22 cellular contexts compared by ENCODE assay signal in genomic region chr7:92295391-92295790, GRCh38. TPM values are rescaled to one million over a fixed set of nuclear protein-coding genes. Genes with fewer than 3 reads are reported as not detected.
DNase-seq lines count a peak whose midpoint lies in the region; TF ChIP-seq lines count a peak whose summit lies in the region.
"Had no signal": no experiment of that assay in that cellular context is flagged by ENCODE, and none has a peak within 500 bp of the region (broad histone marks: within the 10 kb centered on the region; RNA-seq: fewer than 3 reads in every experiment).

No MANE protein-coding gene starts in this region.

- intact Hi-C loops in activated naive CD4-positive, alpha-beta T cell treated with anti-CD3 and anti-CD28 coated beads for 36 hours (cut with micrococcal nuclease) = no loop called here

- no peak overlapping the region for H2BK15ac ChIP-seq in mesendoderm (replicated peaks; ENCODE audit: low read depth)

- no peak overlapping the region for H3K27ac ChIP-seq in mesendoderm (ENCODE audit: low read depth, low read length)
- H3K27ac ChIP-seq: HL-60 had no signal

- no peak overlapping the region for H2BK5ac ChIP-seq in mesendoderm (ENCODE audit: low read length)

- H3K18ac ChIP-seq in mesendoderm (ENCODE audit: low read length) = no peak overlapping the region

- H3K9me3 Mint-ChIP-seq in activated naive CD4-positive, alpha-beta T cell treated with anti-CD3 and anti-CD28 coated beads for 36 hours = no peaks in the 10 kb centered on the region
- H3K9me3 Mint-ChIP-seq: H9, IgD-negative memory B cell had no signal

- peak; percentile 37 for DNase-seq in LHCN-M2 (ENCODE audit: low read depth)
- DNase-seq in cardiac fibroblast (ENCODE audit: low read depth in 2 of 2) = peak; percentile 14 to 32
- peak; percentile 8 for DNase-seq in fibroblast of the aortic adventitia (ENCODE audit: low read depth)
- DNase-seq in retinal pigment epithelial cell (ENCODE audit: low read depth) = peak; percentile 43
- no peak for DNase-seq in DMS53 (lab: John Stamatoyannopoulos, UW)
- no peak for DNase-seq in activated naive CD4-positive, alpha-beta T cell treated with anti-CD3 and anti-CD28 coated beads for 36 hours
- DNase-seq in C1 segment of cervical spinal cord (lab: John Stamatoyannopoulos, UW) = no peak
- DNase-seq in mesendoderm = no peak
- DNase-seq: ACHN, AML-193, Caco-2, DMS153, H9, Kasumi-1, NCI-H1105 treated with DMSO at 0.1 percent for 48 hours, NCI-H1694 treated with DMSO at 0.1 percent for 48 hours, NCI-H2107, NCI-H2227 treated with DMSO at 0.1 percent for 48 hours, NCI-H526 treated with DMSO at 0.1 percent for 48 hours, SHP77 had no signal

- H3K4me3 ChIP-seq in cardiac fibroblast (replicated peaks in 1 of 2; ENCODE audit: low read depth in 2 of 2, low read length in 2 of 2) (no peak overlapping the region), fibroblast of the aortic adventitia (ENCODE audit: low read depth, low read length) (no peak overlapping the region), retinal pigment epithelial cell (ENCODE audit: low read length) (no peak overlapping the region), mesendoderm (ENCODE audit: low read length) (no peak overlapping the region)

- H3K36me3 ChIP-seq in mesendoderm (ENCODE audit: control insufficient read depth, insufficient read depth, low read length) = no peaks in the 10 kb centered on the region

- no peaks in the 10 kb centered on the region for H3K79me2 ChIP-seq in mesendoderm (ENCODE audit: control insufficient read depth, insufficient read depth, low read length)

- H3K4me2 ChIP-seq in mesendoderm (ENCODE audit: low read length) = no peak overlapping the region

- no peak overlapping the region for H3K56ac ChIP-seq in mesendoderm (ENCODE audit: low read length)

- TF ChIP-seq CTCF in cardiac fibroblast (IDR thresholded peaks at IDR 0.05; ENCODE audit: low read depth, low read length) (no peak), fibroblast of the aortic adventitia (IDR thresholded peaks at IDR 0.05; ENCODE audit: insufficient read depth, low read length) (no peak), retinal pigment epithelial cell (conservative IDR thresholded peaks at IDR 0.05; ENCODE audit: low read depth, low read length) (no peak)

- H3K4me3 Mint-ChIP-seq in activated naive CD4-positive, alpha-beta T cell treated with anti-CD3 and anti-CD28 coated beads for 36 hours = no peak overlapping the region
- H3K4me3 Mint-ChIP-seq: H9, IgD-negative memory B cell had no signal

- no peak overlapping the region for H4K5ac ChIP-seq in mesendoderm (ENCODE audit: low read length)

- no peaks in the 10 kb centered on the region for H3K27me3 Mint-ChIP-seq in activated naive CD4-positive, alpha-beta T cell treated with anti-CD3 and anti-CD28 coated beads for 36 hours (ENCODE audit: low read depth)
- H3K27me3 Mint-ChIP-seq: IgD-negative memory B cell had no signal

- no peak overlapping the region for H3K9ac ChIP-seq in mesendoderm (ENCODE audit: low read length)

- H3K4ac ChIP-seq in mesendoderm (ENCODE audit: low read depth, low read length) = no peak overlapping the region

- CTCF ChIA-PET in activated naive CD4-positive, alpha-beta T cell treated with anti-CD3 and anti-CD28 coated beads for 36 hours (lab: Charles Lee) = interaction anchor here (0.6 to 0.7 kb wide), 2 partner anchors 166 to 258 kb away, joined by 3 to 5 read pairs; no protein-coding TSS in a partner anchor

- H3K4me1 Mint-ChIP-seq in activated naive CD4-positive, alpha-beta T cell treated with anti-CD3 and anti-CD28 coated beads for 36 hours (ENCODE audit: low read depth) = peaks cover 17% of the 10 kb centered on the region

- H2AK5ac ChIP-seq in mesendoderm (ENCODE audit: low read length) = no peak overlapping the region

- H3K23ac ChIP-seq in mesendoderm (ENCODE audit: low read length) = no peak overlapping the region

- H3K36me3 Mint-ChIP-seq in activated naive CD4-positive, alpha-beta T cell treated with anti-CD3 and anti-CD28 coated beads for 36 hours (ENCODE audit: low read depth) = peaks cover 12% of the 10 kb centered on the region

- no peak overlapping the region for H2BK120ac ChIP-seq in mesendoderm (ENCODE audit: low read depth, low read length)

- H3K79me1 ChIP-seq in mesendoderm (ENCODE audit: low read length) = no peaks in the 10 kb centered on the region

- H3K27me3 ChIP-seq in mesendoderm (ENCODE audit: insufficient read depth, low read length, poor library complexity) = no peaks in the 10 kb centered on the region

- H3K4me1 ChIP-seq in mesendoderm (ENCODE audit: control insufficient read depth, low read depth, low read length) = no peaks in the 10 kb centered on the region

- H4K8ac ChIP-seq in mesendoderm (ENCODE audit: low read depth, low read length) = no peak overlapping the region

- no CpG with 5 or more reads among the region's 1 CpG for WGBS in mesendoderm (ENCODE audit: extremely low coverage, insufficient coverage, low lambda C conversion rate)

- H3K27ac Mint-ChIP-seq in activated naive CD4-positive, alpha-beta T cell treated with anti-CD3 and anti-CD28 coated beads for 36 hours = no peak overlapping the region
- H3K27ac Mint-ChIP-seq: IgD-negative memory B cell had no signal

RNA-seq across cellular contexts. Expression of gene ANKIB1, which starts 49.6 kb away (rescaled TPM):
- 41.6 and 42.9 TPM in 2 replicates for total RNA-seq in LHCN-M2 (2014; rRNA removed)
- 14.4 TPM for polyA plus RNA-seq in LHCN-M2 (2012)
- total RNA-seq in fibroblast of the aortic adventitia (ENCODE audit: low replicate concordance) = 75.8 and 118 TPM in 2 replicates
- total RNA-seq in activated naive CD4-positive, alpha-beta T cell treated with anti-CD3 and anti-CD28 coated beads for 36 hours = 10 to 100 TPM; 37.9 to 38.4 TPM
- 25.6 TPM for polyA plus RNA-seq in mesendoderm (2013, experiment 1 of 2)
- polyA plus RNA-seq in mesendoderm (2013, experiment 2 of 2) = 23.9 TPM

RNA-seq across cellular contexts. Expression of gene KRIT1, which starts 49.7 kb away (rescaled TPM):
- 66.6 and 71.3 TPM in 2 replicates for total RNA-seq in LHCN-M2 (2014; rRNA removed)
- polyA plus RNA-seq in LHCN-M2 (2012) = 11.0 TPM
- total RNA-seq in fibroblast of the aortic adventitia (ENCODE audit: low replicate concordance) = 53.1 and 318 TPM in 2 replicates
- total RNA-seq in activated naive CD4-positive, alpha-beta T cell treated with anti-CD3 and anti-CD28 coated beads for 36 hours = 10 to 100 TPM; 21.5 to 27.9 TPM
- polyA plus RNA-seq in mesendoderm (2013, experiment 1 of 2) = 25.2 TPM
- 24.1 TPM for polyA plus RNA-seq in mesendoderm (2013, experiment 2 of 2)

Comparison
In these comparisons a context has a peak if more than half of its experiments do, and no peak if none do; other contexts are left out.
1. DNase-seq: peak in LHCN-M2 (single experiment), cardiac fibroblast (2 of 2), fibroblast of the aortic adventitia (single experiment) and retinal pigment epithelial cell (single experiment); none in DMS53 (single experiment), activated naive CD4-positive, alpha-beta T cell treated with anti-CD3 and anti-CD28 coated beads for 36 hours (single experiment), C1 segment of cervical spinal cord (0 of 14) and mesendoderm (single experiment).